In genomic region chr16:17266606-17267313, GRCh38 we compare ENCODE assay signal across 17 cellular contexts.
DNase-seq lines count a peak whose midpoint lies in the region; ATAC-seq and TF ChIP-seq lines count a peak whose summit lies in the region.
"Had no signal": no experiment of that assay in that cellular context is flagged by ENCODE, and none has a peak within 500 bp of the region (broad histone marks: within the 10 kb centered on the region; RNA-seq: fewer than 3 reads in every experiment).

No MANE protein-coding gene starts in this region.

- H3K4me3 Mint-ChIP-seq in activated naive CD4-positive, alpha-beta T cell treated with anti-CD3 and anti-CD28 coated beads, Interleukin-2, amount 10 ng/mL, durations not matched to agents 7 days and 5 days: no peak overlapping the region
- H3K4me3 Mint-ChIP-seq: activated naive CD4-positive, alpha-beta T cell treated with anti-CD3 and anti-CD28 coated beads, Interleukin-2, amount 50 U/mL, for 24 hours had no signal

- no peaks in the 10 kb centered on the region for H3K36me3 ChIP-seq in adrenal gland (replicated peaks in 1 of 2)
- H3K36me3 ChIP-seq in upper lobe of right lung: no peaks in the 10 kb centered on the region
- H3K36me3 ChIP-seq: HAP-1, right lobe of liver, SJSA1 had no signal

- TF ChIP-seq CTCF in adrenal gland (IDR thresholded peaks at IDR 0.05) (no peak), upper lobe of right lung (IDR thresholded peaks at IDR 0.05) (no peak), GM20000 (IDR thresholded peaks at IDR 0.05; ENCODE audit: extremely low read depth, missing control alignments) (no peak)

- H3K9me3 ChIP-seq in adrenal gland (replicated peaks in 1 of 3) (no peaks in the 10 kb centered on the region), upper lobe of right lung (no peaks in the 10 kb centered on the region)
- H3K9me3 ChIP-seq: right lobe of liver, SJSA1 had no signal

- no peaks in the 10 kb centered on the region for H3K27me3 Mint-ChIP-seq in activated naive CD4-positive, alpha-beta T cell treated with anti-CD3 and anti-CD28 coated beads, Interleukin-2, amount 10 ng/mL, durations not matched to agents 7 days and 5 days
- H3K27me3 Mint-ChIP-seq: activated naive CD4-positive, alpha-beta T cell treated with anti-CD3 and anti-CD28 coated beads, Interleukin-2, amount 50 U/mL, for 24 hours had no signal

- intact Hi-C loops in Right ventricle myocardium superior (cut with DNase I) (no loop called here), left ventricle myocardium superior (cut with micrococcal nuclease) (no loop called here), adrenal gland (cut with DNase I) (no loop called here), upper lobe of right lung (cut with DNase I) (no loop called here)

- H3K9me3 Mint-ChIP-seq in activated naive CD4-positive, alpha-beta T cell treated with anti-CD3 and anti-CD28 coated beads, Interleukin-2, amount 10 ng/mL, durations not matched to agents 7 days and 5 days: no peaks in the 10 kb centered on the region
- H3K9me3 Mint-ChIP-seq: activated naive CD4-positive, alpha-beta T cell treated with anti-CD3 and anti-CD28 coated beads, Interleukin-2, amount 50 U/mL, for 24 hours had no signal

- no peak for DNase-seq in Right ventricle myocardium superior
- no peak for DNase-seq in left ventricle myocardium superior
- DNase-seq in adrenal gland: peak; percentile 88 to 95 (median 94)
- DNase-seq in middle frontal gyrus (ENCODE audit: extremely low spot score, low spot score): peak; percentile 46
- DNase-seq in upper lobe of right lung: no peak
- DNase-seq in activated naive CD4-positive, alpha-beta T cell treated with anti-CD3 and anti-CD28 coated beads, Interleukin-2, amount 10 ng/mL, durations not matched to agents 7 days and 5 days: no peak
- DNase-seq in GM20000 (ENCODE audit: low spot score): no peak
- DNase-seq: activated CD4-positive, alpha-beta T cell treated with anti-CD3 and anti-CD28 coated beads for 4 hours; activated T-cell treated with anti-CD3 and anti-CD28 coated beads for 4 hours; effector memory CD4-positive, alpha-beta T cell; stimulated activated CD4-positive, alpha-beta T cell treated with anti-CD3 and anti-CD28 coated beads, Interleukin-2, amount 100 ng/mL, for 48 hours; trophoblast cell had no signal

- CTCF ChIA-PET in activated naive CD4-positive, alpha-beta T cell treated with anti-CD3 and anti-CD28 coated beads, Interleukin-2, amount 10 ng/mL, durations not matched to agents 7 days and 5 days (lab: Charles Lee): no interaction called here

- TF ChIP-seq POLR2A in adrenal gland (IDR thresholded peaks at IDR 0.05): peak in 1 of 2 donors; percentile 47

- H3K27ac Mint-ChIP-seq in activated naive CD4-positive, alpha-beta T cell treated with anti-CD3 and anti-CD28 coated beads, Interleukin-2, amount 10 ng/mL, durations not matched to agents 7 days and 5 days: no peak overlapping the region
- H3K27ac Mint-ChIP-seq: activated naive CD4-positive, alpha-beta T cell treated with anti-CD3 and anti-CD28 coated beads, Interleukin-2, amount 50 U/mL, for 24 hours had no signal

- H3K4me1 Mint-ChIP-seq in activated naive CD4-positive, alpha-beta T cell treated with anti-CD3 and anti-CD28 coated beads, Interleukin-2, amount 10 ng/mL, durations not matched to agents 7 days and 5 days: peaks cover 34% of the 10 kb centered on the region

- H3K27ac ChIP-seq in adrenal gland: peak overlapping the region in 4 of 5 donors; percentile 32 to 78 (median 54)
- H3K27ac ChIP-seq in upper lobe of right lung: no peak overlapping the region
- H3K27ac ChIP-seq: right lobe of liver, SJSA1 had no signal

- H3K4me1 ChIP-seq in adrenal gland (replicated peaks in 1 of 2) (peaks cover 25 to 34% of the 10 kb centered on the region in 2 donors), upper lobe of right lung (peaks cover 8% of the 10 kb centered on the region)
- H3K4me1 ChIP-seq: HAP-1, right lobe of liver had no signal

- no peak overlapping the region for H3K4me3 ChIP-seq in adrenal gland
- no peak overlapping the region for H3K4me3 ChIP-seq in upper lobe of right lung
- H3K4me3 ChIP-seq: HAP-1, right lobe of liver, SJSA1 had no signal

- 43 to 58% (median 48%) methylated on average over 12 to 16 of the region's 16 CpGs for WGBS in adrenal gland, 4 donors

- H3K27me3 ChIP-seq in adrenal gland (no peaks in the 10 kb centered on the region), upper lobe of right lung (no peaks in the 10 kb centered on the region)
- H3K27me3 ChIP-seq: right lobe of liver, SJSA1 had no signal

- peak; percentile 71 for ATAC-seq in Right ventricle myocardium superior (ENCODE audit: poor library complexity)
- ATAC-seq in left ventricle myocardium superior: no peak
- peak; percentile 24 for ATAC-seq in upper lobe of right lung
- no peak for ATAC-seq in GM21423 (IDR thresholded peaks at IDR 0.05; ENCODE audit: unreplicated experiment)

- H3K36me3 Mint-ChIP-seq in activated naive CD4-positive, alpha-beta T cell treated with anti-CD3 and anti-CD28 coated beads, Interleukin-2, amount 10 ng/mL, durations not matched to agents 7 days and 5 days: no peaks in the 10 kb centered on the region
- H3K36me3 Mint-ChIP-seq: activated naive CD4-positive, alpha-beta T cell treated with anti-CD3 and anti-CD28 coated beads, Interleukin-2, amount 50 U/mL, for 24 hours had no signal

Comparison
In these comparisons a context has a peak if more than half of its experiments do, and no peak if none do; other contexts are left out.
1. ATAC-seq: peak in Right ventricle myocardium superior (single experiment) and upper lobe of right lung (single experiment); none in left ventricle myocardium superior (single experiment) and GM21423 (single experiment).
2. DNase-seq: peak in adrenal gland (7 of 7) and middle frontal gyrus (single experiment); none in Right ventricle myocardium superior (single experiment), left ventricle myocardium superior (single experiment), upper lobe of right lung (single experiment), activated naive CD4-positive, alpha-beta T cell treated with anti-CD3 and anti-CD28 coated beads, Interleukin-2, amount 10 ng/mL, durations not matched to agents 7 days and 5 days (single experiment) and GM20000 (single experiment).